Comparison of ENCODE assay signal across 30 cellular contexts in the genomic region with DNA sequence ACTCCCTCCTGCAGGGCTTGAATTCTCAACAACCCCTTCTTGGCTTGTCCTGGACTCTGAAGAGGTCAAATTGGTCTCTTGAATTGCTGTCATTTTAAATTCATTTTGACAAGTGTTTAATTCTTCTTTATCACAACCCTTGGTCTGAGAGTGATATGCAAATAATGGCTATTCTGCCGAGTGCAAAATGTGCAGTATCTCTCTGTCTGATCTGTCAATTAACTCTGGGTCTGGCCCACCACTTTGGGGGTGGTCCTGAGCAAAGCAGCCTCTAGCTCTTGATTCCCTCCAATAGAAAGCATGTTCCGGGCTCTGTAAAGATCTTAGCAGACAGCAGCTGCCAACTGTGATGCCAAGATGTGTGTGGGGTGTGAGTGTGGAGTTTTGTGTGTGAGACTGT. TPM values are rescaled to one million over a fixed set of nuclear protein-coding genes. Genes with fewer than 3 reads are reported as not detected.
"Had no signal": no experiment of that assay in that cellular context is flagged by ENCODE, and none has a peak within 500 bp of the region (broad histone marks: within the 10 kb centered on the region; RNA-seq: fewer than 3 reads in every experiment).

No MANE protein-coding gene starts in this region.

- H3K27ac Mint-ChIP-seq: activated CD8-positive, alpha-beta T cell treated with anti-CD3 and anti-CD28 coated beads, Interleukin-2, amount 10 ng/mL, durations not matched to agents 7 days and 5 days; activated naive CD4-positive, alpha-beta T cell treated with anti-CD3 and anti-CD28 coated beads, Interleukin-2, amount 50 U/mL, for 72 hours; activated naive CD8-positive, alpha-beta T cell treated with anti-CD3 and anti-CD28 coated beads, Interleukin-2, amount 50 U/mL, for 24 hours; T-helper 17 cell; WTC11 had no signal

- H3K36me3 ChIP-seq: ascending aorta, Peyer's patch, SJCRH30 had no signal

- DNase-seq: activated CD4-positive, alpha-beta T cell treated with anti-CD3 and anti-CD28 coated beads for 48 hours; activated CD4-positive, alpha-beta T cell treated with anti-CD3 and anti-CD28 coated beads, Interleukin-2, amount 50 U/mL, for 4 hours; activated CD4-positive, CD25-positive, alpha-beta regulatory T cell treated with anti-CD3 and anti-CD28 coated beads, Interleukin-2, amount 50 U/mL, for 72 hours; activated CD8-positive, alpha-beta T cell treated with anti-CD3 and anti-CD28 coated beads, Interleukin-2, amount 10 ng/mL, durations not matched to agents 7 days and 5 days; activated effector memory CD4-positive, alpha-beta T cell treated with anti-CD3 and anti-CD28 coated beads, Interleukin-2, amount 50 U/mL, for 16 hours; activated naive CD4-positive, alpha-beta T cell treated with Interleukin-2 at 50 U/mL for 16 hours; activated naive CD8-positive, alpha-beta T cell treated with anti-CD3 and anti-CD28 coated beads, Interleukin-2, amount 50 U/mL, for 24 hours; activated T-cell treated with anti-CD3 and anti-CD28 coated beads, Interleukin-2, amount 50 U/mL, for 4 hours; amniotic stem cell; body of pancreas; MV-4-11; NCI-H1092 treated with DMSO at 0.1 percent for 48 hours; NCI-H1417 treated with DMSO at 0.1 percent for 48 hours; NCI-H1694; NCI-H2029 treated with DMSO at 0.1 percent for 48 hours; NCI-H510A treated with DMSO at 0.1 percent for 48 hours; NCI-H774; NK-92 treated with Interleukin-12 subunit alpha and Interleukin-12 subunit beta, amount 100 ng/mL, for 24 hours; Peyer's patch; Right ventricle myocardium superior; SJCRH30; T-helper 17 cell; T-helper 9 cell had no signal

- H3K4me3 Mint-ChIP-seq: activated CD8-positive, alpha-beta T cell treated with anti-CD3 and anti-CD28 coated beads, Interleukin-2, amount 10 ng/mL, durations not matched to agents 7 days and 5 days; activated naive CD8-positive, alpha-beta T cell treated with anti-CD3 and anti-CD28 coated beads, Interleukin-2, amount 50 U/mL, for 24 hours; activated T-cell treated with anti-CD3 and anti-CD28 coated beads, Interleukin-2, amount 50 U/mL, for 4 hours; central memory CD8-positive, alpha-beta T cell; T-helper 17 cell; WTC11 had no signal

- H3K27ac ChIP-seq: ascending aorta, body of pancreas, KMS-11, Peyer's patch, RWPE1, SJCRH30 had no signal

- H3K27me3 ChIP-seq: ascending aorta, SJCRH30 had no signal

- H3K4me2 ChIP-seq: KMS-11 had no signal

- ATAC-seq: activated CD8-positive, alpha-beta T cell treated with anti-CD3 and anti-CD28 coated beads, Interleukin-2, amount 10 ng/mL, durations not matched to agents 7 days and 5 days; activated naive CD4-positive, alpha-beta T cell treated with anti-CD3 and anti-CD28 coated beads, Interleukin-2, amount 50 U/mL, for 72 hours; activated naive CD8-positive, alpha-beta T cell treated with anti-CD3 and anti-CD28 coated beads, Interleukin-2, amount 50 U/mL, for 24 hours; activated T-cell treated with anti-CD3 and anti-CD28 coated beads, Interleukin-2, amount 50 U/mL, for 4 hours; body of pancreas; T-helper 17 cell; WTC11 had no signal

- H3K4me3 ChIP-seq: ascending aorta, body of pancreas, Peyer's patch, SJCRH30 had no signal

- H3K9me3 Mint-ChIP-seq: activated naive CD4-positive, alpha-beta T cell treated with anti-CD3 and anti-CD28 coated beads, Interleukin-2, amount 50 U/mL, for 72 hours; activated naive CD8-positive, alpha-beta T cell treated with anti-CD3 and anti-CD28 coated beads, Interleukin-2, amount 50 U/mL, for 24 hours; activated T-cell treated with anti-CD3 and anti-CD28 coated beads, Interleukin-2, amount 50 U/mL, for 4 hours; central memory CD8-positive, alpha-beta T cell; WTC11 had no signal

- H3K9ac ChIP-seq: KMS-11 had no signal

- H3K4me1 ChIP-seq: SJCRH30 had no signal

- H3K9me3 ChIP-seq: ascending aorta, body of pancreas, Peyer's patch, SJCRH30 had no signal

RNA-seq across cellular contexts. Expression of a gene that starts 2.2 kb away (rescaled TPM):
- total RNA-seq: activated CD8-positive, alpha-beta T cell treated with anti-CD3 and anti-CD28 coated beads, Interleukin-2, amount 10 ng/mL, durations not matched to agents 7 days and 5 days; activated naive CD4-positive, alpha-beta T cell treated with anti-CD3 and anti-CD28 coated beads, Interleukin-2, amount 50 U/mL, for 72 hours; ascending aorta; body of pancreas; MCF 10A; Peyer's patch; T-helper 17 cell had no signal

RNA-seq across cellular contexts. Expression of a gene that starts 42.8 kb away (rescaled TPM):
- total RNA-seq: MCF 10A had no signal
